ENCODE assay signal across 8 cellular contexts in genomic region chr6:40586800-40587201, GRCh38. TPM values are rescaled to one million over a fixed set of nuclear protein-coding genes. Genes with fewer than 3 reads are reported as not detected.
A peak's percentile ranks its signal among the peaks of the same experiment; 100 is the strongest.
DNase-seq lines count a peak whose midpoint lies in the region; ATAC-seq and TF ChIP-seq lines count a peak whose summit lies in the region.

No MANE protein-coding gene starts in this region.

- no peak for TF ChIP-seq POLR2A in sigmoid colon (IDR thresholded peaks at IDR 0.05)

- TF ChIP-seq EP300 in sigmoid colon (IDR thresholded peaks at IDR 0.05), result no peak

- H3K36me3 ChIP-seq in heart right ventricle (no peaks in the 10 kb centered on the region), sigmoid colon (no peaks in the 10 kb centered on the region), OCI-LY7 (ENCODE audit: insufficient read depth, low read length) (no peaks in the 10 kb centered on the region)

- H3K4me2 ChIP-seq in OCI-LY7 (ENCODE audit: low read length), result no peak overlapping the region

- H3K27ac ChIP-seq in VCaP (peak overlapping the region; percentile 81), heart right ventricle (no peak overlapping the region), sigmoid colon (no peak overlapping the region), OCI-LY7 (ENCODE audit: low read depth, low read length, poor library complexity, severe bottlenecking) (no peak overlapping the region)

- H3K4me3 ChIP-seq in heart right ventricle (peak overlapping the region in 9 of 10 donors; percentile 22 to 53 (median 43)), sigmoid colon (peak overlapping the region in 3 of 4 donors; percentile 43 to 55 (median 49)), OCI-LY7 (ENCODE audit: low read depth, low read length, poor library complexity, severe bottlenecking) (no peak overlapping the region)

- CTCF ChIA-PET in OCI-LY7 (lab: Charles Lee; ENCODE audit: unreplicated experiment), result no interaction called here

- no peaks in the 10 kb centered on the region for H3K9me3 ChIP-seq in heart right ventricle
- H3K9me3 ChIP-seq in sigmoid colon, result no peaks in the 10 kb centered on the region
- no peaks in the 10 kb centered on the region for H3K9me3 ChIP-seq in OCI-LY7 (ENCODE audit: low read length)

- no TSS peak for BruUV-seq in OCI-LY7 (replicated peaks; lab: Mats Ljungman, UMichigan)

- H3K27me3 ChIP-seq in heart right ventricle (peaks cover 0 to 94% (median 82%) of the 10 kb centered on the region in 7 donors), sigmoid colon (peaks cover 3 to 73% (median 52%) of the 10 kb centered on the region in 3 donors)

- POLR2A ChIA-PET in OCI-LY7 (lab: Charles Lee), result no interaction called here

- H3K4me1 ChIP-seq in heart right ventricle (peaks cover 0 to 20% (median 15%) of the 10 kb centered on the region in 9 donors), sigmoid colon (peaks cover 0 to 23% (median 19%) of the 10 kb centered on the region in 4 donors), OCI-LY7 (ENCODE audit: insufficient read depth, low read length, poor library complexity, severe bottlenecking) (no peaks in the 10 kb centered on the region)

- DNase-seq in DMS53 (lab: John Stamatoyannopoulos, UW) (peak; percentile 69), DMS53 treated with DMSO at 0.1 percent for 48 hours (lab: John Stamatoyannopoulos, UW; ENCODE audit: unreplicated experiment) (no peak), heart right ventricle (no peak), sigmoid colon (no peak), OCI-LY7 (ENCODE audit: low spot score) (no peak)

- no peaks in the 10 kb centered on the region for H3K79me2 ChIP-seq in OCI-LY7 (ENCODE audit: insufficient read depth, low read depth, low read length)

- no peaks in the 10 kb centered on the region for H4K20me1 ChIP-seq in OCI-LY7 (ENCODE audit: insufficient read depth, low read length)

- no peaks in the 10 kb centered on the region for H3K9me2 ChIP-seq in OCI-LY7 (ENCODE audit: insufficient read depth, low read length)

- intact Hi-C loops in heart right ventricle (cut with DNase I), result loop anchor here in 7 of 10 donors (5.0 to 10.0 kb wide), 4 partner anchors 252 to 602 kb away; no protein-coding TSS in a partner anchor
- intact Hi-C loops in sigmoid colon (cut with DNase I), result loop anchor here (10.0 kb wide), 1 partner anchor 602 kb away; no protein-coding TSS in a partner anchor
- intact Hi-C loops in OCI-LY7 (cut with micrococcal nuclease; ENCODE audit: unreplicated experiment), result no loop called here

- ATAC-seq in heart right ventricle, result peak in 1 of 8 donors; percentile 21
- no peak for ATAC-seq in HG02852 (IDR thresholded peaks at IDR 0.05; ENCODE audit: unreplicated experiment)
- no peak for ATAC-seq in GM18870 (IDR thresholded peaks at IDR 0.05; ENCODE audit: unreplicated experiment)

- TF ChIP-seq CTCF in VCaP (conservative IDR thresholded peaks at IDR 0.05), result no peak
- no peak for TF ChIP-seq CTCF in heart right ventricle (IDR thresholded peaks at IDR 0.05)
- TF ChIP-seq CTCF in sigmoid colon (IDR thresholded peaks at IDR 0.05), result no peak
- no peak for TF ChIP-seq CTCF in OCI-LY7 (conservative IDR thresholded peaks at IDR 0.05; ENCODE audit: low read length)

- 0 to 1% methylated on average over 38 of the region's 38 CpGs for WGBS in heart right ventricle, 2 donors
- WGBS in sigmoid colon, 2 donors, result 1% methylated on average over 38 of the region's 38 CpGs

- no peak overlapping the region for H2AFZ ChIP-seq in OCI-LY7 (ENCODE audit: low read length)

RNA-seq across cellular contexts. Expression of gene LRFN2, which starts 0.4 kb away (rescaled TPM):
- total RNA-seq in heart right ventricle, result not detected
- polyA plus RNA-seq in heart right ventricle, result not detected
- under 1 TPM in 1 of 4 donors, not detected in 3; 0.49 TPM for total RNA-seq in sigmoid colon
- polyA plus RNA-seq in sigmoid colon, result under 1 TPM in 2 of 3 donors, not detected in 1; 0.10 to 0.60 TPM
- total RNA-seq in OCI-LY7 (2014; rRNA removed; shearing (Covaris generic)), result not detected in 2 replicates
- not detected in 2 replicates for total RNA-seq in OCI-LY7 (2022)
